ENCODE assay signal across 18 cellular contexts in the genomic region with DNA sequence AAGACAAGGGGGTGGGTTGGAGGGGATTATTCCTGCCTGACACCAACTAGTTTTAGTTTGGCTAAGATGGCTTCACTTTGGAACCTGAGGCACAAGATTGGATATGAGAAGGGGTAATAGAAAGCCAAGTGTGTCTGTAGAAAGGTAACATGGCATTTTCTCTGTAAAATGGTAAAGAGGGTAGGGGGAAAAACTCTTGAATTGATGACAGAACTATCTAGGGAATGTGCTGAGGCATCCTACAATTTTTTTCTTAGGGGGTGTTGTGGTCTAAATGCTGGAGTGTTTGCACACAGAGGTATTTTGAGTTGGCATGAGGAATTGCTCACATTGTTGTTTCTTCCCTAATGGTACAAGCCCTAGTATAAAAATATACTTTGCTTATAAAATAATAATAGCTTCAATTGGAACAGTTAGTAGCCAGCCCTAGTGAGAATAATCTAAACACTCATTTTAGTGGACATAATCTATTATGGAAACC. TPM values are rescaled to one million over a fixed set of nuclear protein-coding genes. Genes with fewer than 3 reads are reported as not detected.
A peak's percentile ranks its signal among the peaks of the same experiment; 100 is the strongest.
DNase-seq lines count a peak whose midpoint lies in the region; ATAC-seq lines count a peak whose summit lies in the region.
"Had no signal": no experiment of that assay in that cellular context is flagged by ENCODE, and none has a peak within 500 bp of the region (broad histone marks: within the 10 kb centered on the region; RNA-seq: fewer than 3 reads in every experiment).

No MANE protein-coding gene starts in this region.

- H3K27ac Mint-ChIP-seq in CD8-positive, alpha-beta memory T cell: peak overlapping the region in 6 of 8 donors; percentile 10 to 82 (median 52)
- peak overlapping the region; percentile 76 for H3K27ac Mint-ChIP-seq in activated T-helper 17 cell treated with anti-CD3 and anti-CD28 coated beads, Interleukin-2, amount 50 U/mL, for 72 hours
- H3K27ac Mint-ChIP-seq in stimulated activated memory B cell treated with anti-CD40 and anti-IgM and Interleukin-4, amounts not matched to agents 10 μg/mL and 1 μg/mL and 100 μg/mL, for 72 hours: peak overlapping the region; percentile 84
- H3K27ac Mint-ChIP-seq: dendritic cell treated with granulocyte-macrophage colony-stimulating factor and Interleukin-4, amounts not matched to agents 40 ng/mL and 50 ng/mL, for 4 days; T-helper 2 cell treated with Interferon-gamma antibody and Interleukin-4, amounts not matched to agents 5 μg/mL and 100 μg/mL, for 36 hours had no signal

- no peaks in the 10 kb centered on the region for H3K36me3 ChIP-seq in CD8-positive, alpha-beta memory T cell (ENCODE audit: insufficient read depth, low read length)

- H3K4me3 ChIP-seq in CD8-positive, alpha-beta memory T cell (ENCODE audit: low read length): no peak overlapping the region

- H3K27me3 ChIP-seq in CD8-positive, alpha-beta memory T cell (ENCODE audit: insufficient read depth, low read length, poor library complexity, severe bottlenecking): no peaks in the 10 kb centered on the region
- H3K27me3 ChIP-seq in layer of hippocampus (ENCODE audit: control insufficient read depth, insufficient read depth, low read length): no peaks in the 10 kb centered on the region

- H3K9me3 Mint-ChIP-seq in CD8-positive, alpha-beta memory T cell: peaks cover 0 to 6% (median 0%) of the 10 kb centered on the region in 5 donors
- H3K9me3 Mint-ChIP-seq in activated T-helper 17 cell treated with anti-CD3 and anti-CD28 coated beads, Interleukin-2, amount 50 U/mL, for 72 hours: no peaks in the 10 kb centered on the region
- no peaks in the 10 kb centered on the region for H3K9me3 Mint-ChIP-seq in stimulated activated memory B cell treated with anti-CD40 and anti-IgM and Interleukin-4, amounts not matched to agents 10 μg/mL and 1 μg/mL and 100 μg/mL, for 72 hours
- peaks cover 3% of the 10 kb centered on the region for H3K9me3 Mint-ChIP-seq in activated T-cell treated with anti-CD3 and anti-CD28 coated beads, Interleukin-2, amount 50 U/mL, for 4 hours
- H3K9me3 Mint-ChIP-seq: dendritic cell treated with granulocyte-macrophage colony-stimulating factor and Interleukin-4, amounts not matched to agents 40 ng/mL and 50 ng/mL, for 4 days had no signal

- no peak overlapping the region for H3K4me3 Mint-ChIP-seq in CD8-positive, alpha-beta memory T cell
- H3K4me3 Mint-ChIP-seq in activated T-helper 17 cell treated with anti-CD3 and anti-CD28 coated beads, Interleukin-2, amount 50 U/mL, for 72 hours: no peak overlapping the region
- no peak overlapping the region for H3K4me3 Mint-ChIP-seq in stimulated activated memory B cell treated with anti-CD40 and anti-IgM and Interleukin-4, amounts not matched to agents 10 μg/mL and 1 μg/mL and 100 μg/mL, for 72 hours
- H3K4me3 Mint-ChIP-seq in activated T-cell treated with anti-CD3 and anti-CD28 coated beads, Interleukin-2, amount 50 U/mL, for 4 hours: no peak overlapping the region
- H3K4me3 Mint-ChIP-seq: dendritic cell treated with granulocyte-macrophage colony-stimulating factor and Interleukin-4, amounts not matched to agents 40 ng/mL and 50 ng/mL, for 4 days; T-helper 2 cell treated with Interferon-gamma antibody and Interleukin-4, amounts not matched to agents 5 μg/mL and 100 μg/mL, for 36 hours had no signal

- H3K9me3 ChIP-seq in CD8-positive, alpha-beta memory T cell (ENCODE audit: low read length): no peaks in the 10 kb centered on the region

- POLR2A ChIA-PET in CD8-positive, alpha-beta memory T cell (lab: Charles Lee): no interaction called here

- no peaks in the 10 kb centered on the region for H3K27me3 Mint-ChIP-seq in CD8-positive, alpha-beta memory T cell
- no peaks in the 10 kb centered on the region for H3K27me3 Mint-ChIP-seq in activated T-helper 17 cell treated with anti-CD3 and anti-CD28 coated beads, Interleukin-2, amount 50 U/mL, for 72 hours
- no peaks in the 10 kb centered on the region for H3K27me3 Mint-ChIP-seq in stimulated activated memory B cell treated with anti-CD40 and anti-IgM and Interleukin-4, amounts not matched to agents 10 μg/mL and 1 μg/mL and 100 μg/mL, for 72 hours
- H3K27me3 Mint-ChIP-seq in activated T-cell treated with anti-CD3 and anti-CD28 coated beads, Interleukin-2, amount 50 U/mL, for 4 hours (ENCODE audit: low read depth): no peaks in the 10 kb centered on the region
- H3K27me3 Mint-ChIP-seq: dendritic cell treated with granulocyte-macrophage colony-stimulating factor and Interleukin-4, amounts not matched to agents 40 ng/mL and 50 ng/mL, for 4 days had no signal

- DNase-seq in CD8-positive, alpha-beta memory T cell: no peak
- DNase-seq in DMS53 (lab: John Stamatoyannopoulos, UW) (no peak), NCI-H82 treated with DMSO at 0.1 percent for 48 hours (lab: John Stamatoyannopoulos, UW; ENCODE audit: unreplicated experiment) (no peak)
- DNase-seq in activated T-cell treated with anti-CD3 and anti-CD28 coated beads, Interleukin-2, amount 50 U/mL, for 4 hours: no peak
- DNase-seq: activated CD4-positive, alpha-beta T cell treated with anti-CD3 and anti-CD28 coated beads, Interleukin-2, amount 50 U/mL, for 4 hours; activated gamma-delta T cell; COR-L47; NCI-H1436 treated with DMSO at 0.1 percent for 48 hours; NCI-H446 treated with DMSO at 0.1 percent for 48 hours; stimulated activated CD4-positive, alpha-beta T cell treated with anti-CD3 and anti-CD28 coated beads, Interleukin-4, amount 100 ng/mL, for 4 hours; stimulated activated naive CD4-positive, alpha-beta T cell treated with Interleukin-2 at 50 U/mL for 16 hours had no signal

- peaks cover 50% of the 10 kb centered on the region for H3K4me1 ChIP-seq in CD8-positive, alpha-beta memory T cell (ENCODE audit: insufficient read depth, low read length)

- no peak overlapping the region for H3K27ac ChIP-seq in CD8-positive, alpha-beta memory T cell (ENCODE audit: low read depth, low read length)
- H3K27ac ChIP-seq in layer of hippocampus (ENCODE audit: low read depth, low read length): peak overlapping the region; percentile 79

- H3K4me1 Mint-ChIP-seq in CD8-positive, alpha-beta memory T cell: peaks cover 68 to 91% (median 84%) of the 10 kb centered on the region in 3 donors
- H3K4me1 Mint-ChIP-seq in activated T-helper 17 cell treated with anti-CD3 and anti-CD28 coated beads, Interleukin-2, amount 50 U/mL, for 72 hours: peaks cover 59% of the 10 kb centered on the region
- peaks cover 74% of the 10 kb centered on the region for H3K4me1 Mint-ChIP-seq in stimulated activated memory B cell treated with anti-CD40 and anti-IgM and Interleukin-4, amounts not matched to agents 10 μg/mL and 1 μg/mL and 100 μg/mL, for 72 hours
- H3K4me1 Mint-ChIP-seq in activated T-cell treated with anti-CD3 and anti-CD28 coated beads, Interleukin-2, amount 50 U/mL, for 4 hours (ENCODE audit: low read depth): peaks cover 69% of the 10 kb centered on the region

- CTCF ChIA-PET in CD8-positive, alpha-beta memory T cell (lab: Charles Lee): interaction anchor here (1.2 kb wide), 1 partner anchor 79 kb away, joined by 4 read pairs; no protein-coding TSS in a partner anchor

- H3K36me3 Mint-ChIP-seq in CD8-positive, alpha-beta memory T cell: peaks cover 14 to 44% (median 25%) of the 10 kb centered on the region in 3 donors
- peaks cover 28% of the 10 kb centered on the region for H3K36me3 Mint-ChIP-seq in activated T-helper 17 cell treated with anti-CD3 and anti-CD28 coated beads, Interleukin-2, amount 50 U/mL, for 72 hours (ENCODE audit: low read depth)
- peaks cover 49% of the 10 kb centered on the region for H3K36me3 Mint-ChIP-seq in stimulated activated memory B cell treated with anti-CD40 and anti-IgM and Interleukin-4, amounts not matched to agents 10 μg/mL and 1 μg/mL and 100 μg/mL, for 72 hours
- peaks cover 26% of the 10 kb centered on the region for H3K36me3 Mint-ChIP-seq in activated T-cell treated with anti-CD3 and anti-CD28 coated beads, Interleukin-2, amount 50 U/mL, for 4 hours (ENCODE audit: insufficient read depth)

- no peak for ATAC-seq in activated T-helper 17 cell treated with anti-CD3 and anti-CD28 coated beads, Interleukin-2, amount 50 U/mL, for 72 hours (replicated peaks)
- ATAC-seq in stimulated activated memory B cell treated with anti-CD40 and anti-IgM and Interleukin-4, amounts not matched to agents 10 μg/mL and 1 μg/mL and 100 μg/mL, for 72 hours: no peak
- ATAC-seq in HG03196 (IDR thresholded peaks at IDR 0.05; ENCODE audit: unreplicated experiment): no peak
- no peak for ATAC-seq in activated T-cell treated with anti-CD3 and anti-CD28 coated beads, Interleukin-2, amount 50 U/mL, for 4 hours
- ATAC-seq: Panc1 had no signal

RNA-seq across cellular contexts. Expression of a gene that starts 25.8 kb away (rescaled TPM):
- 1 to 10 TPM; 6.7 to 7.6 TPM for total RNA-seq in CD8-positive, alpha-beta memory T cell
- polyA plus RNA-seq in CD8-positive, alpha-beta memory T cell: 21.0 TPM
- total RNA-seq in activated T-helper 17 cell treated with anti-CD3 and anti-CD28 coated beads, Interleukin-2, amount 50 U/mL, for 72 hours: 10 to 100 TPM; 11.6 to 20.0 TPM
- 1 to 10 TPM; 1.3 to 3.1 (median 1.8) TPM for total RNA-seq in activated T-cell treated with anti-CD3 and anti-CD28 coated beads, Interleukin-2, amount 50 U/mL, for 4 hours
